Comparison of ENCODE assay signal across 8 cellular contexts in the genomic region with DNA sequence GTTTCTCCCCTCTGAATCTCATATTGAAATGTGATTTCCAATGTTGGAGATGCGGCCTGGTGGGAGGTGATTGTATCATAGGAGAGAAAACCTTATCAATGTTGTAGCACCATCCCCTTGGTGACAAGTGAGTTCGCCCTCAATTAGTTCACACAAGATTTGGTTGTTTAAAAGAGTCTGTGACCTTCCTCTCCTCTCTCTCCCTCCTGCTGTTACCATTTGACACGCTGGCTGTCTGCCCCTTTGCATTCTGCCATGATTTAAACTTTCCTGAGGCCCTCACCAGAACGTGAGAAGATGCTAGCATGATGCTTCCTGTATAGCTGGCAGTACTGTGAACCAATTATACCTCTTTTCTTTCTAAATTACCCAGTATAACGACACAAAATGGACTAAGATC.
"Had no signal": no experiment of that assay in that cellular context is flagged by ENCODE, and none has a peak within 500 bp of the region (broad histone marks: within the 10 kb centered on the region; RNA-seq: fewer than 3 reads in every experiment).

No MANE protein-coding gene starts in this region.

- H3K27me3 Mint-ChIP-seq: IgD-negative memory B cell had no signal

- H3K36me3 Mint-ChIP-seq: IgD-negative memory B cell had no signal

- H3K4me1 Mint-ChIP-seq: IgD-negative memory B cell had no signal

- H3K36me3 ChIP-seq: HAP-1 had no signal

- H3K4me3 Mint-ChIP-seq: HFFc6, IgD-negative memory B cell had no signal

- H3K4me3 ChIP-seq: HAP-1 had no signal

- H3K27ac Mint-ChIP-seq: HFFc6, IgD-negative memory B cell had no signal

- H3K27ac ChIP-seq: HL-60 had no signal

- H3K9me3 ChIP-seq: HAP-1 had no signal

- ATAC-seq: HCT116, HepG2 had no signal

- H3K4me1 ChIP-seq: HAP-1 had no signal

- DNase-seq: GOT3, H7, HFFc6 had no signal
